ENCODE assay signal across 13 cellular contexts in the genomic region with DNA sequence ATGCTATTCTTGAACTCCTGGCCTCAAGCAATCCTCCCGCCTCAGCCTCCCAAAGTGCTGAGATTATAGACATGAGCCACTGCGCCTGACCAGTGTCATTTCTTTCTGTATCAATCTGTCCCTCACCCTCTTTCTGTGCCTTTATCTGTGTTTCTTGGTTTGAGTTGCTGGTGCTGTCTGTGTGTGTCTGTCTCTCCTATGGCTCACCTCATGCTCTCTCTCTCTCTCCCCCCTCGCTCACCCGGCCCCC. TPM values are rescaled to one million over a fixed set of nuclear protein-coding genes. Genes with fewer than 3 reads are reported as not detected.
DNase-seq lines count a peak whose midpoint lies in the region; ATAC-seq, FAIRE-seq and TF ChIP-seq lines count a peak whose summit lies in the region.
"Had no signal": no experiment of that assay in that cellular context is flagged by ENCODE, and none has a peak within 500 bp of the region (broad histone marks: within the 10 kb centered on the region; RNA-seq: fewer than 3 reads in every experiment).

No MANE protein-coding gene starts in this region.

- TF ChIP-seq RAD21 in K562 (CRISPR knock-in tag; conservative IDR thresholded peaks at IDR 0.05 in 1 of 2, IDR thresholded peaks at IDR 0.05 in 1 of 2), result no peak

- no peaks in the 10 kb centered on the region for H3K9me3 ChIP-seq in K562 (replicated peaks; ENCODE audit: control insufficient read depth, insufficient read depth, low read depth, low read length)
- H3K9me3 ChIP-seq in naive thymus-derived CD4-positive, alpha-beta T cell (ENCODE audit: control insufficient read depth in 2 of 3, low read length in 3 of 3), result no peaks in the 10 kb centered on the region
- H3K9me3 ChIP-seq: HAP-1 had no signal

- H3K9me1 ChIP-seq in K562 (ENCODE audit: control insufficient read depth, insufficient read depth, low read length), result no peaks in the 10 kb centered on the region

- no peaks in the 10 kb centered on the region for H3K27me3 ChIP-seq in K562 (ENCODE audit: control insufficient read depth in 2 of 2, insufficient read depth in 2 of 2, low read length in 2 of 2)
- no peaks in the 10 kb centered on the region for H3K27me3 ChIP-seq in naive thymus-derived CD4-positive, alpha-beta T cell (ENCODE audit: control insufficient read depth in 2 of 2, insufficient read depth in 2 of 2, low read length in 2 of 2)

- peak; percentile 81 for FAIRE-seq in K562 (lab: Jason Lieb, UNC)

- peak overlapping the region; percentile 68 for H3K4me2 ChIP-seq in K562 (ENCODE audit: insufficient read depth, low read length)

- H3K27me3 Mint-ChIP-seq in naive thymus-derived CD4-positive, alpha-beta T cell, result peaks cover 9 to 35% (median 23%) of the 10 kb centered on the region in 5 donors

- H4K20me1 ChIP-seq in K562 (replicated peaks; ENCODE audit: control insufficient read depth, insufficient read depth, low read length), result no peaks in the 10 kb centered on the region

- peak overlapping the region; percentile 90 for H3K27ac ChIP-seq in K562 (ENCODE audit: extremely low read depth, low read depth, low read length)
- H3K27ac ChIP-seq in naive thymus-derived CD4-positive, alpha-beta T cell (ENCODE audit: low read depth, low read length), result no peak overlapping the region

- in situ Hi-C loops in K562 (cut with MboI), result no loop called here

- POLR2A ChIA-PET in K562 (lab: Yijun Ruan, JAX), result interaction anchor here (1.1 kb wide), 1 partner anchor 10 kb away, joined by 5 read pairs; no protein-coding TSS in a partner anchor
- POLR2A ChIA-PET in naive thymus-derived CD4-positive, alpha-beta T cell (lab: Charles Lee), result no interaction called here

- peak overlapping the region; percentile 89 for H2AFZ ChIP-seq in K562 (ENCODE audit: low read depth, low read length)

- peak overlapping the region; percentile 74 to 91; a peak in 3 of 4 replicates for H3K9ac ChIP-seq in K562 (ENCODE audit: insufficient read depth in 1 of 2, low read depth in 2 of 2, low read length in 2 of 2)

- no peak for TF ChIP-seq CTCF in K562 (IDR thresholded peaks at IDR 0.05 in 2 of 3, conservative IDR thresholded peaks at IDR 0.05 in 1 of 3; ENCODE audit: insufficient read depth in 2 of 3, low read depth in 1 of 3, low read length in 3 of 3)

- no peak for DNase-seq in left ventricle myocardium superior
- no peak for DNase-seq in cardiac septum (ENCODE audit: low spot score)
- peak in 1 of 4 experiments; percentile 76 for DNase-seq in K562 (ENCODE audit: extremely low read depth in 1 of 4, low spot score in 3 of 4)
- peak in 2 of 9 donors; percentile 21 to 30 for DNase-seq in naive thymus-derived CD4-positive, alpha-beta T cell
- no peak for DNase-seq in DMS53 treated with DMSO at 0.1 percent for 48 hours (lab: John Stamatoyannopoulos, UW; ENCODE audit: unreplicated experiment)
- no peak for DNase-seq in occipital lobe (lab: John Stamatoyannopoulos, UW)
- DNase-seq in stimulated activated CD4-positive, alpha-beta T cell treated with anti-CD3 and anti-CD28 coated beads, Interleukin-2, amount 100 ng/mL, for 48 hours, result no peak
- DNase-seq: cortex of kidney, hypothalamus, NCI-H2107, SHP77 treated with DMSO at 0.1 percent for 48 hours had no signal

- no TSS peak for BruUV-seq in K562 (replicated peaks; lab: Mats Ljungman, UMichigan)

- no peaks in the 10 kb centered on the region for H3K36me3 Mint-ChIP-seq in naive thymus-derived CD4-positive, alpha-beta T cell

- no peak for TF ChIP-seq EP300 in K562 (IDR thresholded peaks at IDR 0.05; ENCODE audit: low read length)

- H3K79me2 ChIP-seq in K562 (ENCODE audit: control insufficient read depth, insufficient read depth, low read length), result peaks cover 3% of the 10 kb centered on the region; the same call in 1 of the 3 replicates

- CTCF ChIA-PET in K562 (lab: Yijun Ruan, JAX; ENCODE audit: low intra/inter-chr PET ratio), result interaction anchor here (0.7 kb wide), 1 partner anchor 202 kb away, joined by 4 read pairs; no protein-coding TSS in a partner anchor
- CTCF ChIA-PET in naive thymus-derived CD4-positive, alpha-beta T cell (lab: Charles Lee), result no interaction called here

- H3K27ac Mint-ChIP-seq in naive thymus-derived CD4-positive, alpha-beta T cell, result peak overlapping the region in 3 of 9 donors; percentile 7 to 60 (median 50)

- H3K4me1 ChIP-seq in K562 (replicated peaks in 1 of 2; ENCODE audit: control insufficient read depth in 2 of 2, insufficient read depth in 2 of 2, low read length in 2 of 2), result peaks cover 51 to 74% of the 10 kb centered on the region in 2 experiments
- H3K4me1 ChIP-seq in naive thymus-derived CD4-positive, alpha-beta T cell (ENCODE audit: control insufficient read depth in 2 of 2, insufficient read depth in 2 of 2, low read length in 2 of 2), result peaks cover 0 to 12% of the 10 kb centered on the region in 2 donors
- H3K4me1 ChIP-seq: HAP-1 had no signal

- H3K4me3 ChIP-seq in K562, result no peak overlapping the region
- no peak overlapping the region for H3K4me3 ChIP-seq in naive thymus-derived CD4-positive, alpha-beta T cell (ENCODE audit: low read length)
- H3K4me3 ChIP-seq: HAP-1 had no signal

- no peaks in the 10 kb centered on the region for H3K9me3 Mint-ChIP-seq in naive thymus-derived CD4-positive, alpha-beta T cell

- ATAC-seq in left ventricle myocardium superior (peak; percentile 9), K562 (peak; percentile 64), GM21717 (IDR thresholded peaks at IDR 0.05; ENCODE audit: unreplicated experiment) (no peak)
- ATAC-seq in naive thymus-derived CD4-positive, alpha-beta T cell, result peak; percentile 61

- peak overlapping the region; percentile 0 to 78 (median 47) for H3K4me3 Mint-ChIP-seq in naive thymus-derived CD4-positive, alpha-beta T cell

- WGBS in K562 (ENCODE audit: insufficient coverage, low coverage, missing lambda C conversion rate), result 13% methylated on average over 4 of the region's 4 CpGs

- intact Hi-C loops in left ventricle myocardium superior (cut with micrococcal nuclease) (no loop called here), cardiac septum (cut with DNase I) (no loop called here), K562 (cut with micrococcal nuclease) (no loop called here)
- intact Hi-C loops in naive thymus-derived CD4-positive, alpha-beta T cell (cut with micrococcal nuclease), result no loop called here

- peaks cover 13 to 23% (median 18%) of the 10 kb centered on the region in 7 donors for H3K4me1 Mint-ChIP-seq in naive thymus-derived CD4-positive, alpha-beta T cell

- H3K36me3 ChIP-seq in K562 (ENCODE audit: control insufficient read depth, insufficient read depth, low read length), result peaks cover 9% of the 10 kb centered on the region
- no peaks in the 10 kb centered on the region for H3K36me3 ChIP-seq in naive thymus-derived CD4-positive, alpha-beta T cell (ENCODE audit: control insufficient read depth in 2 of 3, insufficient read depth in 3 of 3, low read length in 3 of 3)
- H3K36me3 ChIP-seq: HAP-1 had no signal

- TF ChIP-seq POLR2A in K562 (conservative IDR thresholded peaks at IDR 0.05), result no peak

RNA-seq across cellular contexts. Expression of gene IRF2BP1, which starts 9.9 kb away (rescaled TPM):
- total RNA-seq in left ventricle myocardium superior, result 22.3 TPM
- 17.4 TPM for total RNA-seq in cardiac septum
- 2.2 and 10.2 TPM in 2 replicates for total RNA-seq in K562 (2011; cell fraction: chromatin; rRNA removed; ENCODE audit: low replicate concordance)
- total RNA-seq in K562 (2011; cell fraction: nucleolus; rRNA removed), result 19.5 and 20.3 TPM in 2 replicates
- 5.5 and 7.2 TPM in 2 replicates for total RNA-seq in K562 (2011; cell fraction: nucleoplasm; rRNA removed)
- total RNA-seq in K562 (2014; rRNA removed), result 32.2 and 38.8 TPM in 2 replicates
- 2.6 and 2.8 TPM in 2 replicates for total RNA-seq in K562 (2014; rRNA removed; fragmentation: Illumina TruSeq; extraction: Trizol)
- total RNA-seq in K562 (2015; rRNA removed; fragmentation: Illumina TruSeq; extraction: Trizol), result 8.4 and 9.5 TPM in 2 replicates
- total RNA-seq in K562 (2021), result 35.0 and 35.9 TPM in 2 replicates
- polyA plus RNA-seq in K562 (2011; rRNA removed), result 3.2 and 5.0 TPM in 2 replicates
- 4.7 and 20.7 TPM in 2 replicates for polyA plus RNA-seq in K562 (2011; cell fraction: cytosol; rRNA removed)
- polyA plus RNA-seq in K562 (2011; cell fraction: nucleus; rRNA removed), result 5.6 and 10.1 TPM in 2 replicates
- polyA plus RNA-seq in K562 (2012), result 14.9 and 16.5 TPM in 2 replicates
- 3.5 and 8.6 TPM in 2 replicates for polyA plus RNA-seq in K562 (2014; fragmentation: Illumina TruSeq; extraction: Trizol)
- polyA plus RNA-seq in K562 (2014; fragmentation: Nextera tagmentation; extraction: Ambion mirVana), result under 1 TPM; 0.61 to 0.62 TPM
- polyA plus RNA-seq in K562 (2014; rRNA removed), result 14.3 and 18.8 TPM in 2 replicates
- polyA minus RNA-seq in K562 (2011; rRNA and poly(A)+ RNA removed), result 2.2 and 3.4 TPM in 2 replicates
- polyA minus RNA-seq in K562 (2011; cell fraction: cytosol; rRNA and poly(A)+ RNA removed), result 12.9 and 19.5 TPM in 2 replicates
- polyA minus RNA-seq in K562 (2011; cell fraction: nucleus; rRNA and poly(A)+ RNA removed), result 12.3 and 15.7 TPM in 2 replicates
- total RNA-seq in naive thymus-derived CD4-positive, alpha-beta T cell, result 10 to 100 TPM; 16.4 to 38.7 (median 26.5) TPM
- polyA plus RNA-seq in naive thymus-derived CD4-positive, alpha-beta T cell, result 10 to 100 TPM in 1 of 2 donors, 1 to 10 TPM in 1; 6.2 to 11.6 TPM
- total RNA-seq in occipital lobe, result 32.1 TPM

RNA-seq across cellular contexts. Expression of gene FOXA3, which starts 12.0 kb away (rescaled TPM):
- total RNA-seq in left ventricle myocardium superior, result not detected
- total RNA-seq in cardiac septum, result not detected
- total RNA-seq in K562 (2011; cell fraction: chromatin; rRNA removed; ENCODE audit: low replicate concordance), result 4.9 and 12.6 TPM in 2 replicates
- 8.7 and 8.8 TPM in 2 replicates for total RNA-seq in K562 (2011; cell fraction: nucleolus; rRNA removed)
- total RNA-seq in K562 (2011; cell fraction: nucleoplasm; rRNA removed), result 7.4 and 7.8 TPM in 2 replicates
- 5.5 and 8.9 TPM in 2 replicates for total RNA-seq in K562 (2014; rRNA removed)
- total RNA-seq in K562 (2014; rRNA removed; fragmentation: Illumina TruSeq; extraction: Trizol), result 3.3 and 3.5 TPM in 2 replicates
- total RNA-seq in K562 (2015; rRNA removed; fragmentation: Illumina TruSeq; extraction: Trizol), result 3.2 and 3.5 TPM in 2 replicates
- 8.1 and 8.6 TPM in 2 replicates for total RNA-seq in K562 (2021)
- polyA plus RNA-seq in K562 (2011; rRNA removed), result 10.7 and 15.5 TPM in 2 replicates
- 19.1 and 21.5 TPM in 2 replicates for polyA plus RNA-seq in K562 (2011; cell fraction: cytosol; rRNA removed)
- 8.5 and 9.2 TPM in 2 replicates for polyA plus RNA-seq in K562 (2011; cell fraction: nucleus; rRNA removed)
- polyA plus RNA-seq in K562 (2012), result 5.3 and 6.6 TPM in 2 replicates
- 4.7 and 6.1 TPM in 2 replicates for polyA plus RNA-seq in K562 (2014; fragmentation: Illumina TruSeq; extraction: Trizol)
- polyA plus RNA-seq in K562 (2014; fragmentation: Nextera tagmentation; extraction: Ambion mirVana), result 1 to 10 TPM; 1.3 to 1.5 TPM
- polyA plus RNA-seq in K562 (2014; rRNA removed), result 5.0 and 6.7 TPM in 2 replicates
- polyA minus RNA-seq in K562 (2011; rRNA and poly(A)+ RNA removed), result 10.7 and 18.1 TPM in 2 replicates
- 4.2 and 7.2 TPM in 2 replicates for polyA minus RNA-seq in K562 (2011; cell fraction: cytosol; rRNA and poly(A)+ RNA removed)
- 3.0 and 3.4 TPM in 2 replicates for polyA minus RNA-seq in K562 (2011; cell fraction: nucleus; rRNA and poly(A)+ RNA removed)
- not detected for total RNA-seq in naive thymus-derived CD4-positive, alpha-beta T cell
- not detected for polyA plus RNA-seq in naive thymus-derived CD4-positive, alpha-beta T cell
- total RNA-seq in occipital lobe, result not detected

RNA-seq across cellular contexts. Expression of gene SYMPK, which starts 13.1 kb away (rescaled TPM):
- total RNA-seq in left ventricle myocardium superior (38.3 TPM), cardiac septum (33.6 TPM), K562 (2014; rRNA removed) (58.4 and 60.4 TPM in 2 replicates), K562 (2014; rRNA removed; fragmentation: Illumina TruSeq; extraction: Trizol) (26.4 and 31.4 TPM in 2 replicates), K562 (2015; rRNA removed; fragmentation: Illumina TruSeq; extraction: Trizol) (38.7 and 40.9 TPM in 2 replicates), K562 (2021) (86.9 and 95.5 TPM in 2 replicates), occipital lobe (16.4 TPM)
- 281 and 416 TPM in 2 replicates for total RNA-seq in K562 (2011; cell fraction: chromatin; rRNA removed; ENCODE audit: low replicate concordance)
- 171 and 172 TPM in 2 replicates for total RNA-seq in K562 (2011; cell fraction: nucleolus; rRNA removed)
- total RNA-seq in K562 (2011; cell fraction: nucleoplasm; rRNA removed), result 158 and 183 TPM in 2 replicates
- polyA plus RNA-seq in K562 (2011; rRNA removed) (80.3 and 101 TPM in 2 replicates), K562 (2014; fragmentation: Illumina TruSeq; extraction: Trizol) (79.4 and 82.9 TPM in 2 replicates), K562 (2014; fragmentation: Nextera tagmentation; extraction: Ambion mirVana) (under 1 TPM; 0.73 to 0.85 TPM), K562 (2014; rRNA removed) (63.1 and 66.5 TPM in 2 replicates)
- polyA plus RNA-seq in K562 (2011; cell fraction: cytosol; rRNA removed), result 76.7 and 115 TPM in 2 replicates
- 192 and 225 TPM in 2 replicates for polyA plus RNA-seq in K562 (2011; cell fraction: nucleus; rRNA removed)
- polyA plus RNA-seq in K562 (2012), result 73.1 and 85.2 TPM in 2 replicates
- polyA minus RNA-seq in K562 (2011; rRNA and poly(A)+ RNA removed), result 96.1 and 136 TPM in 2 replicates
- polyA minus RNA-seq in K562 (2011; cell fraction: cytosol; rRNA and poly(A)+ RNA removed), result 80.5 and 91.6 TPM in 2 replicates
- polyA minus RNA-seq in K562 (2011; cell fraction: nucleus; rRNA and poly(A)+ RNA removed), result 37.0 and 46.3 TPM in 2 replicates
- total RNA-seq in naive thymus-derived CD4-positive, alpha-beta T cell, result 100 to 1,000 TPM in 1 of 5 experiments, 10 to 100 TPM in 4; 81.3 to 110 (median 96.4) TPM
- polyA plus RNA-seq in naive thymus-derived CD4-positive, alpha-beta T cell, result 10 to 100 TPM in 1 of 2 donors, 1 to 10 TPM in 1; 9.9 to 22.7 TPM

RNA-seq across cellular contexts. Expression of gene MYPOP, which starts 26.3 kb away (rescaled TPM):
- 18.5 TPM for total RNA-seq in left ventricle myocardium superior
- total RNA-seq in cardiac septum, result 10.3 TPM
- total RNA-seq in K562 (2011; cell fraction: chromatin; rRNA removed; ENCODE audit: low replicate concordance), result 2.2 and 5.3 TPM in 2 replicates
- 3.0 and 3.4 TPM in 2 replicates for total RNA-seq in K562 (2011; cell fraction: nucleolus; rRNA removed)
- total RNA-seq in K562 (2011; cell fraction: nucleoplasm; rRNA removed), result 3.4 and 4.7 TPM in 2 replicates
- total RNA-seq in K562 (2014; rRNA removed), result 2.6 and 2.8 TPM in 2 replicates
- total RNA-seq in K562 (2014; rRNA removed; fragmentation: Illumina TruSeq; extraction: Trizol), result 0.61 and 0.80 TPM in 2 replicates
- 1.0 and 1.6 TPM in 2 replicates for total RNA-seq in K562 (2015; rRNA removed; fragmentation: Illumina TruSeq; extraction: Trizol)
- 7.4 and 7.6 TPM in 2 replicates for total RNA-seq in K562 (2021)
- 0.72 and 1.3 TPM in 2 replicates for polyA plus RNA-seq in K562 (2011; rRNA removed)
- 1.5 and 2.2 TPM in 2 replicates for polyA plus RNA-seq in K562 (2011; cell fraction: cytosol; rRNA removed)
- 2.9 and 5.2 TPM in 2 replicates for polyA plus RNA-seq in K562 (2011; cell fraction: nucleus; rRNA removed)
- polyA plus RNA-seq in K562 (2012), result 3.1 and 4.0 TPM in 2 replicates
- polyA plus RNA-seq in K562 (2014; fragmentation: Illumina TruSeq; extraction: Trizol), result 1.7 and 1.9 TPM in 2 replicates
- under 1 TPM; 0.32 to 0.34 TPM for polyA plus RNA-seq in K562 (2014; fragmentation: Nextera tagmentation; extraction: Ambion mirVana)
- 2.4 and 4.9 TPM in 2 replicates for polyA plus RNA-seq in K562 (2014; rRNA removed)
- 0.28 and 0.33 TPM in 2 replicates for polyA minus RNA-seq in K562 (2011; rRNA and poly(A)+ RNA removed)
- polyA minus RNA-seq in K562 (2011; cell fraction: cytosol; rRNA and poly(A)+ RNA removed), result 1.9 and 2.3 TPM in 2 replicates
- polyA minus RNA-seq in K562 (2011; cell fraction: nucleus; rRNA and poly(A)+ RNA removed), result 0.94 and 1.3 TPM in 2 replicates
- total RNA-seq in naive thymus-derived CD4-positive, alpha-beta T cell, result 10 to 100 TPM in 3 of 5 experiments, 1 to 10 TPM in 2; 7.0 to 14.5 (median 11.2) TPM
- polyA plus RNA-seq in naive thymus-derived CD4-positive, alpha-beta T cell, result under 1 TPM; 0.15 to 0.40 TPM
- total RNA-seq in occipital lobe, result 0.78 TPM

RNA-seq across cellular contexts. Expression of gene NANOS2, which starts 38.5 kb away (rescaled TPM):
- total RNA-seq in left ventricle myocardium superior (not detected), cardiac septum (not detected), K562 (2014; rRNA removed) (0.08 TPM in 1 of 2 replicates, not detected in the other), K562 (2014; rRNA removed; fragmentation: Illumina TruSeq; extraction: Trizol) (not detected in 2 replicates), K562 (2015; rRNA removed; fragmentation: Illumina TruSeq; extraction: Trizol) (not detected in 2 replicates), K562 (2021) (not detected in 2 replicates), occipital lobe (not detected)
- total RNA-seq in K562 (2011; cell fraction: chromatin; rRNA removed; ENCODE audit: low replicate concordance), result not detected in 2 replicates
- total RNA-seq in K562 (2011; cell fraction: nucleolus; rRNA removed), result not detected in 2 replicates
- not detected in 2 replicates for total RNA-seq in K562 (2011; cell fraction: nucleoplasm; rRNA removed)
- polyA plus RNA-seq in K562 (2011; rRNA removed) (not detected in 2 replicates), K562 (2014; fragmentation: Illumina TruSeq; extraction: Trizol) (not detected in 2 replicates), K562 (2014; fragmentation: Nextera tagmentation; extraction: Ambion mirVana) (not detected), K562 (2014; rRNA removed) (not detected in 2 replicates)
- not detected in 2 replicates for polyA plus RNA-seq in K562 (2011; cell fraction: cytosol; rRNA removed)
- not detected in 2 replicates for polyA plus RNA-seq in K562 (2011; cell fraction: nucleus; rRNA removed)
- not detected in 2 replicates for polyA plus RNA-seq in K562 (2012)
- not detected in 2 replicates for polyA minus RNA-seq in K562 (2011; rRNA and poly(A)+ RNA removed)
- not detected in 2 replicates for polyA minus RNA-seq in K562 (2011; cell fraction: cytosol; rRNA and poly(A)+ RNA removed)
- polyA minus RNA-seq in K562 (2011; cell fraction: nucleus; rRNA and poly(A)+ RNA removed), result not detected in 2 replicates
- total RNA-seq in naive thymus-derived CD4-positive, alpha-beta T cell, result not detected
- not detected for polyA plus RNA-seq in naive thymus-derived CD4-positive, alpha-beta T cell
